In genomic region chr2:127256866-127257265, GRCh38 we compare ENCODE assay signal across 19 cellular contexts. TPM values are rescaled to one million over a fixed set of nuclear protein-coding genes. Genes with fewer than 3 reads are reported as not detected.
DNase-seq lines count a peak whose midpoint lies in the region; ATAC-seq, FAIRE-seq and TF ChIP-seq lines count a peak whose summit lies in the region.
"Had no signal": no experiment of that assay in that cellular context is flagged by ENCODE, and none has a peak within 500 bp of the region (broad histone marks: within the 10 kb centered on the region; RNA-seq: fewer than 3 reads in every experiment).

No MANE protein-coding gene starts in this region.

- H3K79me2 ChIP-seq in HepG2 (ENCODE audit: insufficient read depth, low read length), result no peaks in the 10 kb centered on the region

- no peak overlapping the region for H3K4me2 ChIP-seq in HepG2 (ENCODE audit: low read depth, low read length)

- TF ChIP-seq EP300 in HepG2 (IDR thresholded peaks at IDR 0.05; ENCODE audit: low read depth in 2 of 2, low read length in 2 of 2) (no peak), HepG2 (CRISPR knock-in tag; IDR thresholded peaks at IDR 0.05; ENCODE audit: borderline replicate concordance) (no peak)

- H3K9ac ChIP-seq in HepG2 (ENCODE audit: insufficient read depth, low read depth, low read length), result no peak overlapping the region
- H3K9ac ChIP-seq: GM23248 had no signal

- intact Hi-C loops in HepG2 (cut with micrococcal nuclease; ENCODE audit: unreplicated experiment), result no loop called here
- intact Hi-C loops in right lobe of liver (cut with DNase I), result no loop called here

- in situ Hi-C loops in HepG2 (cut with HindIII; ENCODE audit: extremely low pct_ligation_motif_present, low pct_unique_long_range_greater_than_20kb), result no loop called here

- no peaks in the 10 kb centered on the region for H4K20me1 ChIP-seq in HepG2 (ENCODE audit: insufficient read depth, low read length)

- BruUV-seq in HepG2 (replicated peaks; lab: Mats Ljungman, UMichigan), result no TSS peak

- TF ChIP-seq RAD21 in HepG2 (CRISPR knock-in tag; IDR thresholded peaks at IDR 0.05), result no peak

- H3K9me3 ChIP-seq in HepG2 (ENCODE audit: low read length) (no peaks in the 10 kb centered on the region), right lobe of liver (no peaks in the 10 kb centered on the region)
- H3K9me3 ChIP-seq: HAP-1 had no signal

- no peak overlapping the region for H2AFZ ChIP-seq in HepG2 (ENCODE audit: low read length)
- H2AFZ ChIP-seq: GM23248 had no signal

- DNase-seq in HepG2 (ENCODE audit: low spot score) (no peak), right lobe of liver (no peak), NB4 (ENCODE audit: low read depth) (peak; percentile 71), myocyte (ENCODE audit: low read depth) (peak; percentile 22), foreskin keratinocyte (no peak), NCI-H69 (lab: John Stamatoyannopoulos, UW) (no peak)
- DNase-seq: ACHN, C1 segment of cervical spinal cord, DMS79 treated with DMSO at 0.1 percent for 48 hours, GM23248, NCI-H1105 treated with DMSO at 0.1 percent for 48 hours, NCI-H1694, NCI-H2081 treated with DMSO at 0.1 percent for 48 hours, NCI-H446 treated with DMSO at 0.1 percent for 48 hours, RPMI8226, SHP77 treated with DMSO at 0.1 percent for 48 hours had no signal

- ATAC-seq in HepG2 (peak; percentile 29; the same call in 1 of the 3 replicates), right lobe of liver (no peak), GM21526 (IDR thresholded peaks at IDR 0.05; ENCODE audit: low FRiP score, unreplicated experiment) (no peak), foreskin keratinocyte (no peak)

- POLR2A ChIA-PET in HepG2 (lab: Yijun Ruan, JAX), result no interaction called here

- no peak overlapping the region for H3K4me3 ChIP-seq in HepG2 (replicated peaks in 1 of 3; ENCODE audit: insufficient read depth in 1 of 3, low read depth in 2 of 3, low read length in 3 of 3)
- H3K4me3 ChIP-seq in right lobe of liver, result no peak overlapping the region
- no peak overlapping the region for H3K4me3 ChIP-seq in NB4 (ENCODE audit: low read depth, low read length)
- H3K4me3 ChIP-seq: GM23248, HAP-1 had no signal

- CTCF ChIA-PET in HepG2 (lab: Yijun Ruan, JAX; ENCODE audit: low intra/inter-chr PET ratio, low total read pairs), result no interaction called here

- H3K4me1 ChIP-seq in HepG2 (ENCODE audit: insufficient read depth, low read length) (peaks cover 5% of the 10 kb centered on the region; the same call in 1 of the 2 replicates), right lobe of liver (no peaks in the 10 kb centered on the region), foreskin keratinocyte (peaks cover 7% of the 10 kb centered on the region)

- H3K27me3 ChIP-seq in HepG2 (ENCODE audit: control insufficient read depth in 1 of 2, insufficient read depth in 2 of 2, low read length in 2 of 2), result no peaks in the 10 kb centered on the region
- H3K27me3 ChIP-seq in right lobe of liver, result no peaks in the 10 kb centered on the region
- no peaks in the 10 kb centered on the region for H3K27me3 ChIP-seq in foreskin keratinocyte

- 82% methylated on average over 7 of the region's 8 CpGs for WGBS in HepG2 (ENCODE audit: low lambda C conversion rate)
- 60% methylated on average over 5 of the region's 8 CpGs for WGBS in right lobe of liver (ENCODE audit: insufficient coverage, low coverage, low lambda C conversion rate, missing lambda C conversion rate)

- TF ChIP-seq POLR2A in HepG2 (IDR thresholded peaks at IDR 0.05; ENCODE audit: insufficient read depth in 1 of 2, low read depth in 2 of 2, low read length in 2 of 2) (no peak), right lobe of liver (IDR thresholded peaks at IDR 0.05) (no peak), NB4 (IDR thresholded peaks at IDR 0.05; ENCODE audit: extremely low read depth, insufficient read length) (no peak)

- H3K27ac ChIP-seq in HepG2 (ENCODE audit: extremely low read length, insufficient read depth, low read length), result no peak overlapping the region
- H3K27ac ChIP-seq in right lobe of liver, result no peak overlapping the region
- H3K27ac ChIP-seq in foreskin keratinocyte, result no peak overlapping the region
- H3K27ac ChIP-seq: GM23248 had no signal

- no peak for FAIRE-seq in HepG2 (lab: Jason Lieb, UNC)

- TF ChIP-seq CTCF in HepG2 (CRISPR knock-in tag; IDR thresholded peaks at IDR 0.05), result no peak
- no peak for TF ChIP-seq CTCF in right lobe of liver (IDR thresholded peaks at IDR 0.05)
- TF ChIP-seq CTCF in NB4 (IDR thresholded peaks at IDR 0.05; ENCODE audit: low read depth, low read length), result no peak
- TF ChIP-seq CTCF in foreskin keratinocyte (conservative IDR thresholded peaks at IDR 0.05), result no peak

- H3K36me3 ChIP-seq in HepG2 (replicated peaks in 1 of 2; ENCODE audit: control insufficient read depth in 1 of 2, insufficient read depth in 2 of 2, low read length in 2 of 2) (peaks cover 30 to 55% of the 10 kb centered on the region in 2 experiments), right lobe of liver (peaks cover 7 to 43% (median 9%) of the 10 kb centered on the region in 4 donors)

TF ChIP-seq in HepG2, 621 proteins besides CTCF, POLR2A, EP300 and RAD21:
- TF ChIP-seq NR2C2 (CRISPR knock-in tag; IDR thresholded peaks at IDR 0.05; ENCODE audit: borderline replicate concordance) (no peak), ZNF282 (IDR thresholded peaks at IDR 0.05; ENCODE audit: partially characterized antibody) (no peak), ZNF670 (CRISPR knock-in tag; IDR thresholded peaks at IDR 0.05; ENCODE audit: borderline replicate concordance) (no peak), ZNF414 (CRISPR knock-in tag; IDR thresholded peaks at IDR 0.05) (no peak), FOXK1 (CRISPR knock-in tag; IDR thresholded peaks at IDR 0.05; ENCODE audit: borderline replicate concordance, low read depth) (no peak)

RNA-seq across cellular contexts. Expression of gene CYP27C1, which starts 36.8 kb away (rescaled TPM):
- not detected in 2 replicates for total RNA-seq in HepG2 (2016; rRNA removed; fragmentation: Illumina TruSeq; extraction: Trizol)
- not detected in 2 replicates for total RNA-seq in HepG2 (2016; cell fraction: cytosol; rRNA removed; fragmentation: Illumina TruSeq; extraction: Trizol; ENCODE audit: low read depth)
- total RNA-seq in HepG2 (2016; cell fraction: insoluble cytoplasmic fraction; rRNA removed; fragmentation: Illumina TruSeq; extraction: Trizol), result not detected in 2 replicates
- total RNA-seq in HepG2 (2016; cell fraction: membrane; rRNA removed; fragmentation: Illumina TruSeq; extraction: Trizol), result not detected in 2 replicates
- total RNA-seq in HepG2 (2016; cell fraction: nucleus; rRNA removed; fragmentation: Illumina TruSeq; extraction: Trizol), result not detected in 2 replicates
- not detected in 2 replicates for polyA plus RNA-seq in HepG2 (2011; rRNA removed)
- polyA plus RNA-seq in HepG2 (2011; cell fraction: cytosol; rRNA removed), result not detected in 2 replicates
- not detected in 2 replicates for polyA plus RNA-seq in HepG2 (2011; cell fraction: nucleus; rRNA removed)
- not detected in 2 replicates for polyA plus RNA-seq in HepG2 (2012)
- polyA plus RNA-seq in HepG2 (2016; cell fraction: cytosol; fragmentation: Illumina TruSeq; extraction: Trizol; ENCODE audit: low read depth), result not detected in 2 replicates
- not detected in 2 replicates for polyA plus RNA-seq in HepG2 (2016; cell fraction: insoluble cytoplasmic fraction; fragmentation: Illumina TruSeq; extraction: Trizol; ENCODE audit: low read depth)
- not detected in 2 replicates for polyA plus RNA-seq in HepG2 (2016; cell fraction: membrane; fragmentation: Illumina TruSeq; extraction: Trizol; ENCODE audit: low read depth)
- polyA plus RNA-seq in HepG2 (2016; cell fraction: nucleus; fragmentation: Illumina TruSeq; extraction: Trizol; ENCODE audit: insufficient read depth, low read depth), result not detected in 2 replicates
- not detected in 2 replicates for polyA minus RNA-seq in HepG2 (2011; rRNA and poly(A)+ RNA removed; ENCODE audit: low replicate concordance)
- polyA minus RNA-seq in HepG2 (2011; cell fraction: cytosol; rRNA and poly(A)+ RNA removed), result not detected in 2 replicates
- polyA minus RNA-seq in HepG2 (2011; cell fraction: nucleus; rRNA and poly(A)+ RNA removed), result not detected in 2 replicates
- total RNA-seq in right lobe of liver, result under 1 TPM in 1 of 6 experiments, not detected in 5; 0.05 TPM
- total RNA-seq in myocyte, result 0.45 and 0.62 TPM in 2 replicates
- polyA plus RNA-seq in myocyte (2012), result 4.8 TPM
- 5.9 and 6.4 TPM in 2 replicates for total RNA-seq in foreskin keratinocyte
- polyA plus RNA-seq in foreskin keratinocyte, result 4.1 and 5.1 TPM in 2 replicates
- total RNA-seq: OCI-LY7 had no signal

RNA-seq across cellular contexts. Expression of gene ERCC3, which starts 37.1 kb away (rescaled TPM):
- total RNA-seq in HepG2 (2016; rRNA removed; fragmentation: Illumina TruSeq; extraction: Trizol), result 43.3 and 49.7 TPM in 2 replicates
- total RNA-seq in HepG2 (2016; cell fraction: cytosol; rRNA removed; fragmentation: Illumina TruSeq; extraction: Trizol; ENCODE audit: low read depth), result 14.8 and 17.3 TPM in 2 replicates
- 46.8 and 50.6 TPM in 2 replicates for total RNA-seq in HepG2 (2016; cell fraction: insoluble cytoplasmic fraction; rRNA removed; fragmentation: Illumina TruSeq; extraction: Trizol)
- total RNA-seq in HepG2 (2016; cell fraction: membrane; rRNA removed; fragmentation: Illumina TruSeq; extraction: Trizol), result 17.0 and 21.7 TPM in 2 replicates
- total RNA-seq in HepG2 (2016; cell fraction: nucleus; rRNA removed; fragmentation: Illumina TruSeq; extraction: Trizol), result 59.2 and 72.7 TPM in 2 replicates
- polyA plus RNA-seq in HepG2 (2011; rRNA removed), result 64.6 and 70.5 TPM in 2 replicates
- 46.5 and 46.6 TPM in 2 replicates for polyA plus RNA-seq in HepG2 (2011; cell fraction: cytosol; rRNA removed)
- polyA plus RNA-seq in HepG2 (2011; cell fraction: nucleus; rRNA removed), result 198 and 200 TPM in 2 replicates
- 43.8 and 45.9 TPM in 2 replicates for polyA plus RNA-seq in HepG2 (2012)
- polyA plus RNA-seq in HepG2 (2016; cell fraction: cytosol; fragmentation: Illumina TruSeq; extraction: Trizol; ENCODE audit: low read depth), result 3.3 and 3.5 TPM in 2 replicates
- polyA plus RNA-seq in HepG2 (2016; cell fraction: insoluble cytoplasmic fraction; fragmentation: Illumina TruSeq; extraction: Trizol; ENCODE audit: low read depth), result 47.6 and 51.3 TPM in 2 replicates
- polyA plus RNA-seq in HepG2 (2016; cell fraction: membrane; fragmentation: Illumina TruSeq; extraction: Trizol; ENCODE audit: low read depth), result 8.6 and 9.9 TPM in 2 replicates
- 136 and 153 TPM in 2 replicates for polyA plus RNA-seq in HepG2 (2016; cell fraction: nucleus; fragmentation: Illumina TruSeq; extraction: Trizol; ENCODE audit: insufficient read depth, low read depth)
- polyA minus RNA-seq in HepG2 (2011; rRNA and poly(A)+ RNA removed; ENCODE audit: low replicate concordance), result 66.1 and 73.9 TPM in 2 replicates
- 20.4 and 24.3 TPM in 2 replicates for polyA minus RNA-seq in HepG2 (2011; cell fraction: cytosol; rRNA and poly(A)+ RNA removed)
- 106 and 124 TPM in 2 replicates for polyA minus RNA-seq in HepG2 (2011; cell fraction: nucleus; rRNA and poly(A)+ RNA removed)
- total RNA-seq in right lobe of liver, result 10 to 100 TPM; 13.5 to 17.3 (median 16.0) TPM
- 34.7 and 34.9 TPM in 2 replicates for total RNA-seq in myocyte
- polyA plus RNA-seq in myocyte (2012), result 36.4 TPM
- total RNA-seq in foreskin keratinocyte, result 42.8 and 45.7 TPM in 2 replicates
- 26.1 and 30.7 TPM in 2 replicates for polyA plus RNA-seq in foreskin keratinocyte

Comparison
In these comparisons a context has a peak if more than half of its experiments do, and no peak if none do; other contexts are left out.
1. DNase-seq: peak in NB4 (single experiment) and myocyte (single experiment); none in HepG2 (single experiment), right lobe of liver (0 of 3), foreskin keratinocyte (0 of 2) and NCI-H69 (single experiment).